ENCODE assay signal across 9 cellular contexts in genomic region chr6:19524787-19525186, GRCh38.
"Had no signal": no experiment of that assay in that cellular context is flagged by ENCODE, and none has a peak within 500 bp of the region (broad histone marks: within the 10 kb centered on the region; RNA-seq: fewer than 3 reads in every experiment).

No MANE protein-coding gene starts in this region.

- FAIRE-seq: HepG2 had no signal

- H3K36me3 Mint-ChIP-seq: IgD-negative memory B cell had no signal

- DNase-seq: GM23248, GOT3, H7, HFFc6 had no signal

- H3K4me1 Mint-ChIP-seq: IgD-negative memory B cell had no signal

- H3K4me1 ChIP-seq: HAP-1 had no signal

- H3K27ac ChIP-seq: GM23248, HL-60 had no signal

- H3K9me3 Mint-ChIP-seq: HFFc6 had no signal

- H3K4me3 Mint-ChIP-seq: HFFc6, IgD-negative memory B cell had no signal

- H3K36me3 ChIP-seq: HAP-1 had no signal

- H3K27me3 Mint-ChIP-seq: IgD-negative memory B cell had no signal

- H3K4me3 ChIP-seq: GM23248, HAP-1 had no signal

- ATAC-seq: HCT116, HepG2 had no signal

- H3K9me3 ChIP-seq: HAP-1 had no signal

- H3K27ac Mint-ChIP-seq: HFFc6, IgD-negative memory B cell had no signal
